Comparison of ENCODE assay signal across 18 cellular contexts in the genomic region with DNA sequence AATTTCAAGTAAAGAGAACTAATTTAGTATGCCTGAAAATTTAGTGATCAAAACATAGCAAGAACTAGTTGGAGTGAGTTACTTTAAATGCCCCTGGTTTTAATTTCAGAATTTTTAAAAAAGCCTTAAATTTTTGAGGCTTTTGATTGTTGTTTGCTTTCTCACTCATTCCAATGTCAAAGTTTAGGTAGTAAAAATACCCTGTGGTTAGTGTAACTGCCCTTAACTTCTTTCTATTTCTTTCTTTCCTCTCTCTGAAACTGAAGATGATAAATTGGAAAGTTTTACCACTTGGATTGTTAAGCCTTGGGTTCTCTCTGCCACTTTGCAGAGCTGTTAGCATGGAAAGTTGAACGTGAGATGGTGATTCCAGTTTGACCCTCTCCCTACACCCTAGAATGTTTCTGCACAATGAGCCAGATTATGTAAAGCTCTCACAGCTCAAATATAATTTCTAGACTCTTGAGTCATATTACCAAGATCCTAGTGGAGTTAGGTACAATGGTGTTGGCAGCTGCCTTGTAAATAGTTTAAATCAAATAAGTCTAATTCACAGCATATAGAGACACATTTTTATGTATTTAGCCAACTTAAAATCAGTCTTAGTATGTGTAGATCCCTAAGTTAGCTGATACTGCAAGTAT.
A peak's percentile ranks its signal among the peaks of the same experiment; 100 is the strongest.
DNase-seq lines count a peak whose midpoint lies in the region; ATAC-seq, FAIRE-seq and TF ChIP-seq lines count a peak whose summit lies in the region.
"Had no signal": no experiment of that assay in that cellular context is flagged by ENCODE, and none has a peak within 500 bp of the region (broad histone marks: within the 10 kb centered on the region; RNA-seq: fewer than 3 reads in every experiment).

No MANE protein-coding gene starts in this region.

- no peak overlapping the region for H2BK20ac ChIP-seq in H1 (ENCODE audit: low read length)

- TF ChIP-seq RAD21 in H1 (IDR thresholded peaks at IDR 0.05 in 1 of 2, conservative IDR thresholded peaks at IDR 0.05 in 1 of 2; ENCODE audit: low read depth in 2 of 2, low read length in 2 of 2): no peak

- no peak overlapping the region for H2BK12ac ChIP-seq in H1 (ENCODE audit: low read depth, low read length)

- H2BK15ac ChIP-seq in H1 (ENCODE audit: low read length): no peak overlapping the region

- H3K27me3 Mint-ChIP-seq in activated naive CD4-positive, alpha-beta T cell treated with anti-CD3 and anti-CD28 coated beads, Interleukin-2, amount 10 ng/mL, durations not matched to agents 7 days and 5 days: no peaks in the 10 kb centered on the region
- H3K27me3 Mint-ChIP-seq in stimulated activated naive CD8-positive, alpha-beta T cell treated with anti-CD3 and anti-CD28 coated beads, Interleukin-15, amount 100 ng/mL, for 72 hours: no peaks in the 10 kb centered on the region

- no peak overlapping the region for H3K14ac ChIP-seq in H1 (ENCODE audit: insufficient read length)

- no peak for FAIRE-seq in H1 (lab: Jason Lieb, UNC)
- no peak for FAIRE-seq in urothelium cell line (lab: Jason Lieb, UNC)

- H3K23ac ChIP-seq in H1 (ENCODE audit: insufficient read length): no peak overlapping the region

- H2AFZ ChIP-seq in OCI-LY1 (ENCODE audit: low read length) (no peak overlapping the region), H1 (ENCODE audit: low read length) (no peak overlapping the region)

- peak overlapping the region; percentile 57 for H2BK120ac ChIP-seq in H1 (replicated peaks; ENCODE audit: low read depth, low read length)

- H3K79me2 ChIP-seq in OCI-LY1 (ENCODE audit: insufficient read depth, low read length) (peaks cover 87% of the 10 kb centered on the region), H1 (ENCODE audit: control insufficient read depth in 1 of 2, insufficient read depth in 2 of 2, low read length in 2 of 2) (peaks cover 0 to 79% of the 10 kb centered on the region in 2 experiments; a peak in 3 of 4 replicates)

- H3K18ac ChIP-seq in H1 (ENCODE audit: extremely low read depth, low read length): no peak overlapping the region

- H3K27me3 ChIP-seq in OCI-LY1 (ENCODE audit: insufficient read depth, low read length) (no peaks in the 10 kb centered on the region), H1 (replicated peaks in 1 of 4; ENCODE audit: control insufficient read depth in 3 of 4, extremely low read depth in 1 of 4, insufficient read depth in 3 of 4, low read length in 3 of 4) (no peaks in the 10 kb centered on the region)
- H3K27me3 ChIP-seq: esophagus squamous epithelium had no signal

- peaks cover 83% of the 10 kb centered on the region for H3K4me1 ChIP-seq in OCI-LY1 (ENCODE audit: insufficient read depth, low read length, severe bottlenecking)
- H3K4me1 ChIP-seq in H1 (replicated peaks in 1 of 4; ENCODE audit: control insufficient read depth in 3 of 4, insufficient read depth in 4 of 4, low read length in 3 of 4): peaks cover 0 to 5% (median 1%) of the 10 kb centered on the region in 4 experiments; a peak in 3 of 7 replicates

- no peak overlapping the region for H3K56ac ChIP-seq in H1 (replicated peaks; ENCODE audit: insufficient read length, low read depth, low read length)

- peaks cover 62% of the 10 kb centered on the region for H3K36me3 Mint-ChIP-seq in activated naive CD4-positive, alpha-beta T cell treated with anti-CD3 and anti-CD28 coated beads, Interleukin-2, amount 10 ng/mL, durations not matched to agents 7 days and 5 days

- no peak overlapping the region for H4K91ac ChIP-seq in H1 (replicated peaks; ENCODE audit: insufficient read length, low read length)

- H3F3A ChIP-seq in OCI-LY1 (ENCODE audit: insufficient read depth, low read length): no peaks in the 10 kb centered on the region

- H3K79me1 ChIP-seq in H1 (ENCODE audit: low read depth, low read length): no peaks in the 10 kb centered on the region; the same call in 1 of the 2 replicates

- CTCF ChIA-PET in activated naive CD4-positive, alpha-beta T cell treated with anti-CD3 and anti-CD28 coated beads, Interleukin-2, amount 10 ng/mL, durations not matched to agents 7 days and 5 days (lab: Charles Lee): interaction anchor here (0.7 to 6.3 kb wide), 9 partner anchors 9 to 103 kb away, joined by 3 to 30 read pairs (median 3); no protein-coding TSS in a partner anchor
- CTCF ChIA-PET in H1 (lab: Charles Lee; ENCODE audit: partially characterized antibody): interaction anchor here (0.7 to 2.2 kb wide), 3 partner anchors 12 to 84 kb away, joined by 3 to 10 read pairs (median 3); no protein-coding TSS in a partner anchor

- H3K4me1 Mint-ChIP-seq in activated naive CD4-positive, alpha-beta T cell treated with anti-CD3 and anti-CD28 coated beads, Interleukin-2, amount 10 ng/mL, durations not matched to agents 7 days and 5 days: peaks cover 85% of the 10 kb centered on the region
- peaks cover 79% of the 10 kb centered on the region for H3K4me1 Mint-ChIP-seq in stimulated activated naive CD8-positive, alpha-beta T cell treated with anti-CD3 and anti-CD28 coated beads, Interleukin-15, amount 100 ng/mL, for 72 hours

- H3K27ac ChIP-seq in OCI-LY1 (ENCODE audit: low read depth, low read length, poor library complexity, severe bottlenecking): peak overlapping the region; percentile 89
- H3K27ac ChIP-seq in H1 (ENCODE audit: low read depth, low read length): no peak overlapping the region
- H3K27ac ChIP-seq: esophagus squamous epithelium had no signal

- no peak for TF ChIP-seq EP300 in H1 (IDR thresholded peaks at IDR 0.05; ENCODE audit: borderline replicate concordance in 1 of 2, low read depth in 2 of 2, low read length in 2 of 2)

- no peak overlapping the region for H2BK5ac ChIP-seq in H1 (ENCODE audit: low read depth, low read length)

- H2AK5ac ChIP-seq in H1 (ENCODE audit: low read depth, low read length): no peak overlapping the region

- peak overlapping the region; percentile 65 for H3K4me2 ChIP-seq in OCI-LY1 (ENCODE audit: low read length)
- no peak overlapping the region for H3K4me2 ChIP-seq in H1 (ENCODE audit: insufficient read depth in 1 of 2, low read depth in 2 of 2, low read length in 2 of 2)

- H3K36me3 ChIP-seq in OCI-LY1 (ENCODE audit: insufficient read depth, low read length) (peaks cover 20% of the 10 kb centered on the region; the same call in 1 of the 2 replicates), H1 (ENCODE audit: control insufficient read depth in 2 of 4, insufficient read depth in 4 of 4, low read length in 3 of 4) (no peaks in the 10 kb centered on the region)
- H3K36me3 ChIP-seq: esophagus squamous epithelium had no signal

- H3K4ac ChIP-seq in H1 (replicated peaks; ENCODE audit: insufficient read length, low read depth, low read length): no peak overlapping the region

- H3K9me3 ChIP-seq in OCI-LY1 (ENCODE audit: low read length): no peaks in the 10 kb centered on the region
- no peaks in the 10 kb centered on the region for H3K9me3 ChIP-seq in H1 (ENCODE audit: insufficient read depth in 2 of 2, low read depth in 1 of 2, low read length in 1 of 2)
- H3K9me3 ChIP-seq: esophagus squamous epithelium had no signal

- no peak overlapping the region for H4K8ac ChIP-seq in H1 (ENCODE audit: extremely low read depth, insufficient read depth, low read length)

- peak overlapping the region; percentile 57 for H3K4me3 Mint-ChIP-seq in activated naive CD4-positive, alpha-beta T cell treated with anti-CD3 and anti-CD28 coated beads, Interleukin-2, amount 10 ng/mL, durations not matched to agents 7 days and 5 days
- peak overlapping the region; percentile 78 to 87 for H3K4me3 Mint-ChIP-seq in stimulated activated naive CD8-positive, alpha-beta T cell treated with anti-CD3 and anti-CD28 coated beads, Interleukin-15, amount 100 ng/mL, for 72 hours

- peak overlapping the region; percentile 29 for H3K27ac Mint-ChIP-seq in activated naive CD4-positive, alpha-beta T cell treated with anti-CD3 and anti-CD28 coated beads, Interleukin-2, amount 10 ng/mL, durations not matched to agents 7 days and 5 days
- peak overlapping the region; percentile 27 to 94 for H3K27ac Mint-ChIP-seq in stimulated activated naive CD8-positive, alpha-beta T cell treated with anti-CD3 and anti-CD28 coated beads, Interleukin-15, amount 100 ng/mL, for 72 hours

- no peak for TF ChIP-seq POLR2A in H1 (IDR thresholded peaks at IDR 0.05; ENCODE audit: control extremely low read depth in 1 of 2, low read depth in 2 of 2, low read length in 2 of 2)

- no peaks in the 10 kb centered on the region for H3K9me3 Mint-ChIP-seq in activated naive CD4-positive, alpha-beta T cell treated with anti-CD3 and anti-CD28 coated beads, Interleukin-2, amount 10 ng/mL, durations not matched to agents 7 days and 5 days
- no peaks in the 10 kb centered on the region for H3K9me3 Mint-ChIP-seq in stimulated activated naive CD8-positive, alpha-beta T cell treated with anti-CD3 and anti-CD28 coated beads, Interleukin-15, amount 100 ng/mL, for 72 hours

- H3K4me3 ChIP-seq in OCI-LY1 (ENCODE audit: low read depth, low read length, poor library complexity, severe bottlenecking) (peak overlapping the region; percentile 15), H1 (ENCODE audit: extremely low read depth in 1 of 4, insufficient read depth in 2 of 4, low read depth in 3 of 4, low read length in 4 of 4) (no peak overlapping the region)
- H3K4me3 ChIP-seq: esophagus squamous epithelium had no signal

- no peak for DNase-seq in activated naive CD4-positive, alpha-beta T cell treated with anti-CD3 and anti-CD28 coated beads, Interleukin-2, amount 10 ng/mL, durations not matched to agents 7 days and 5 days
- no peak for DNase-seq in activated naive CD4-positive, alpha-beta T cell treated with Interleukin-2 at 50 U/mL for 16 hours
- no peak for DNase-seq in H1 (ENCODE audit: low read depth in 1 of 2, low spot score in 2 of 2)
- DNase-seq in stimulated activated naive CD8-positive, alpha-beta T cell treated with anti-CD3 and anti-CD28 coated beads, Interleukin-15, amount 100 ng/mL, for 72 hours: no peak
- DNase-seq in urothelium cell line (ENCODE audit: low spot score): no peak
- DNase-seq: activated effector memory CD4-positive, alpha-beta T cell treated with Interleukin-2 at 50 U/mL for 16 hours; caudate nucleus; DND-41; esophagus squamous epithelium; HCEC 1CT; NCI-H146; NCI-H748 treated with DMSO at 0.1 percent for 48 hours; occipital lobe; Right ventricle myocardium superior; stimulated activated CD8-positive, alpha-beta memory T cell treated with anti-CD3 and anti-CD28 coated beads, Interleukin-4, amount 100 ng/mL, for 48 hours had no signal

- no peaks in the 10 kb centered on the region for H4K20me1 ChIP-seq in OCI-LY1 (ENCODE audit: insufficient read depth, low read length)
- H4K20me1 ChIP-seq in H1 (replicated peaks in 1 of 2; ENCODE audit: control insufficient read depth in 1 of 2, insufficient read depth in 2 of 2, low read length in 2 of 2): no peaks in the 10 kb centered on the region

- WGBS in H1 (ENCODE audit: extremely low coverage in 1 of 2, insufficient coverage in 1 of 2, insufficient read length in 1 of 2, insufficient replicate concordance in 2 of 2, low coverage in 1 of 2, low lambda C conversion rate in 2 of 2, missing lambda C conversion rate in 1 of 2), 2 experiments: 78% methylated on average over 1 of the region's 1 CpG; no CpG with 5 or more reads in 1 of the 2 experiments

- POLR2A ChIA-PET in H1 (lab: Charles Lee; ENCODE audit: partially characterized antibody): interaction anchor here (1.1 to 1.4 kb wide), 2 partner anchors 9 to 12 kb away, joined by 4 to 5 read pairs; no protein-coding TSS in a partner anchor

- H3K23me2 ChIP-seq in H1 (ENCODE audit: low read depth, low read length): no peaks in the 10 kb centered on the region

- peak overlapping the region; percentile 50 for H3K9ac ChIP-seq in OCI-LY1 (ENCODE audit: low read length)
- H3K9ac ChIP-seq in H1 (replicated peaks in 1 of 4; ENCODE audit: extremely low read depth in 1 of 4, low read depth in 3 of 4, low read length in 3 of 4): no peak overlapping the region

- TF ChIP-seq CTCF in OCI-LY1 (IDR thresholded peaks at IDR 0.05; ENCODE audit: low read length): no peak
- TF ChIP-seq CTCF in H1 (IDR thresholded peaks at IDR 0.05; ENCODE audit: control extremely low read depth in 1 of 3, insufficient read depth in 1 of 3, low read depth in 1 of 3, low read length in 3 of 3): no peak

- ATAC-seq in stimulated activated naive CD8-positive, alpha-beta T cell treated with anti-CD3 and anti-CD28 coated beads, Interleukin-15, amount 100 ng/mL, for 72 hours: peak; percentile 53
- ATAC-seq in HG03469 (IDR thresholded peaks at IDR 0.05; ENCODE audit: unreplicated experiment) (no peak), GM19395 (IDR thresholded peaks at IDR 0.05; ENCODE audit: unreplicated experiment) (no peak)

- no peaks in the 10 kb centered on the region for H3K9me2 ChIP-seq in OCI-LY1 (ENCODE audit: low read depth, low read length)

- no peak overlapping the region for H4K5ac ChIP-seq in H1 (ENCODE audit: insufficient read length, low read depth, low read length)
